In the genomic region with DNA sequence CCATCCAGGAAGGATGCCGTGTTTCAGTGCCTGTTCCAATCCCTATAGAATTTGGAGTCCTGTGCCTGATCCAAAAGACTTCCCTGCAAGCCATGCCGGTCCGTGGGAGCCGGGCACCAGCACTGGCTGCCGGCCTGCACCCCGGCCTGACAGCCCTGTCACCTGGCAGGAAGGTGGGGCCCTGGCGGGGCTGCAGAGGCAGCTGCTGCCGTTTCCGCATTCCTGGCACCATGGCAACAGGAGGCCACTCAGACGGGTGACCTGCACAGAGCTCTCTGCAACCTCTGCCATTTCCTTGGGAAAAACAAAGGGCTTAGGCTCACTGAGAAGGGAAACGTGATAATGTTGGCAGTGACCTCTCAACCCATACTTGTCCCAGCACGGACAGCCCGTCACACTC, we compare ENCODE assay signal across 10 cellular contexts.
DNase-seq lines count a peak whose midpoint lies in the region; TF ChIP-seq lines count a peak whose summit lies in the region.
"Had no signal": no experiment of that assay in that cellular context is flagged by ENCODE, and none has a peak within 500 bp of the region (broad histone marks: within the 10 kb centered on the region; RNA-seq: fewer than 3 reads in every experiment).

No MANE protein-coding gene starts in this region.

- no peaks in the 10 kb centered on the region for H3K9me3 ChIP-seq in smooth muscle cell (replicated peaks; ENCODE audit: low read depth)
- H3K9me3 ChIP-seq: HAP-1 had no signal

- H3K27me3 ChIP-seq in smooth muscle cell (ENCODE audit: low read depth): no peaks in the 10 kb centered on the region

- WGBS in smooth muscle cell (ENCODE audit: low lambda C conversion rate): 30% methylated on average over 13 of the region's 13 CpGs

- CTCF ChIA-PET in GM10248 (lab: Yijun Ruan, JAX): interaction anchor here (1.2 kb wide), 1 partner anchor 10 kb away, joined by 3 read pairs; no protein-coding TSS in a partner anchor

- peak overlapping the region; percentile 9 for H3K27ac Mint-ChIP-seq in glutamatergic neuron (ENCODE audit: unreplicated experiment)

- H3K79me2 ChIP-seq in smooth muscle cell (ENCODE audit: low read depth): no peaks in the 10 kb centered on the region

- H3K27ac ChIP-seq in smooth muscle cell (ENCODE audit: low read depth): no peak overlapping the region

- no peaks in the 10 kb centered on the region for H4K20me1 ChIP-seq in smooth muscle cell (ENCODE audit: low read depth)

- H2AFZ ChIP-seq in smooth muscle cell (ENCODE audit: low read depth): peak overlapping the region; percentile 41

- H3K4me2 ChIP-seq in smooth muscle cell: peak overlapping the region; percentile 60

- no peaks in the 10 kb centered on the region for H3K36me3 Mint-ChIP-seq in glutamatergic neuron (ENCODE audit: unreplicated experiment)

- DNase-seq in NCI-H2227 (lab: John Stamatoyannopoulos, UW; ENCODE audit: unreplicated experiment): peak; percentile 40
- no peak for DNase-seq in NCI-H2227 treated with DMSO at 0.1 percent for 48 hours (lab: John Stamatoyannopoulos, UW)
- DNase-seq in NCI-H774 (lab: John Stamatoyannopoulos, UW): peak; percentile 60
- DNase-seq in glutamatergic neuron: no peak
- DNase-seq in smooth muscle cell (lab: John Stamatoyannopoulos, UW; ENCODE audit: unreplicated experiment): no peak
- no peak for DNase-seq in NCI-H226
- no peak for DNase-seq in GM10248 (ENCODE audit: extremely low spot score)
- no peak for DNase-seq in AG08396 (ENCODE audit: low spot score)
- DNase-seq: ACHN had no signal

- no peak overlapping the region for H3K4me3 ChIP-seq in smooth muscle cell
- H3K4me3 ChIP-seq: HAP-1 had no signal

- no peak overlapping the region for H3K4me3 Mint-ChIP-seq in glutamatergic neuron (ENCODE audit: unreplicated experiment)

- H3K36me3 ChIP-seq in smooth muscle cell (ENCODE audit: low read depth): no peaks in the 10 kb centered on the region
- H3K36me3 ChIP-seq: HAP-1 had no signal

- no peaks in the 10 kb centered on the region for H3K9me3 Mint-ChIP-seq in glutamatergic neuron (ENCODE audit: unreplicated experiment)

- H3K4me1 Mint-ChIP-seq in glutamatergic neuron (ENCODE audit: low read depth, unreplicated experiment): peaks cover 14% of the 10 kb centered on the region

- POLR2A ChIA-PET in GM10248 (lab: Yijun Ruan, JAX): no interaction called here

- H3K9ac ChIP-seq in smooth muscle cell (ENCODE audit: low read depth): no peak overlapping the region

- H3K4me1 ChIP-seq in smooth muscle cell (ENCODE audit: low read depth): peaks cover 10% of the 10 kb centered on the region
- H3K4me1 ChIP-seq: HAP-1 had no signal

- no peak for TF ChIP-seq CTCF in glutamatergic neuron (IDR thresholded peaks at IDR 0.05; ENCODE audit: partially characterized antibody, unreplicated experiment)
- TF ChIP-seq CTCF in smooth muscle cell (IDR thresholded peaks at IDR 0.05; ENCODE audit: borderline replicate concordance, insufficient read depth, poor library complexity, severe bottlenecking): no peak
- no peak for TF ChIP-seq CTCF in GM10248 (IDR thresholded peaks at IDR 0.05; ENCODE audit: control extremely low read depth, extremely low read depth, low read depth, missing control alignments)

- no peaks in the 10 kb centered on the region for H3F3A ChIP-seq in smooth muscle cell (ENCODE audit: low read depth)

- H3K27me3 Mint-ChIP-seq in glutamatergic neuron (ENCODE audit: unreplicated experiment): peaks cover 4% of the 10 kb centered on the region

Comparison
In these comparisons a context has a peak if more than half of its experiments do, and no peak if none do; other contexts are left out.
1. DNase-seq: peak in NCI-H2227 (single experiment) and NCI-H774 (single experiment); none in NCI-H2227 treated with DMSO at 0.1 percent for 48 hours (single experiment), glutamatergic neuron (single experiment), smooth muscle cell (single experiment), NCI-H226 (single experiment), GM10248 (single experiment) and AG08396 (single experiment).